8 cellular contexts compared by ENCODE assay signal in genomic region chr2:204072443-204073324, GRCh38.
DNase-seq lines count a peak whose midpoint lies in the region; ATAC-seq, FAIRE-seq and TF ChIP-seq lines count a peak whose summit lies in the region.

No MANE protein-coding gene starts in this region.

- no peak overlapping the region for H3K4me3 ChIP-seq in AG09309 (ENCODE audit: control insufficient read depth, low read depth, low read length)

- ATAC-seq in GM19452 (IDR thresholded peaks at IDR 0.05; ENCODE audit: unreplicated experiment): no peak
- ATAC-seq in HG03039 (IDR thresholded peaks at IDR 0.05; ENCODE audit: unreplicated experiment): no peak

- FAIRE-seq in GM18507 (lab: Jason Lieb, UNC): peak; percentile 26

- peak; percentile 51 for TF ChIP-seq CTCF in AG09309 (IDR thresholded peaks at IDR 0.05; ENCODE audit: control insufficient read depth, insufficient read depth, low read depth, low read length, missing control alignments)

- no peak for DNase-seq in AG09309 (ENCODE audit: low read depth)
- DNase-seq in GM18507 (ENCODE audit: extremely low spot score, insufficient read length, low read depth): no peak
- peak; percentile 2 for DNase-seq in NCI-H128 (lab: John Stamatoyannopoulos, UW; ENCODE audit: unreplicated experiment)
- peak; percentile 62 for DNase-seq in activated T-cell treated with anti-CD3 and anti-CD28 coated beads for 24 hours (ENCODE audit: low read depth)
- DNase-seq in globus pallidus (ENCODE audit: low spot score): peak; percentile 16
- peak; percentile 82 to 84 for DNase-seq in stimulated activated CD4-positive, alpha-beta T cell treated with anti-CD3 and anti-CD28 coated beads, Interleukin-2, amount 100 ng/mL, for 24 hours

Comparison
In these comparisons a context has a peak if more than half of its experiments do, and no peak if none do; other contexts are left out.
1. DNase-seq: peak in NCI-H128 (single experiment), activated T-cell treated with anti-CD3 and anti-CD28 coated beads for 24 hours (single experiment), globus pallidus (single experiment) and stimulated activated CD4-positive, alpha-beta T cell treated with anti-CD3 and anti-CD28 coated beads, Interleukin-2, amount 100 ng/mL, for 24 hours (2 of 2); none in AG09309 (single experiment) and GM18507 (single experiment).